ENCODE assay signal across 32 cellular contexts in genomic region chr12:20863056-20863455, GRCh38. TPM values are rescaled to one million over a fixed set of nuclear protein-coding genes. Genes with fewer than 3 reads are reported as not detected.
"Had no signal": no experiment of that assay in that cellular context is flagged by ENCODE, and none has a peak within 500 bp of the region (broad histone marks: within the 10 kb centered on the region; RNA-seq: fewer than 3 reads in every experiment).

No MANE protein-coding gene starts in this region.

- H3K36me3 Mint-ChIP-seq: natural killer cell had no signal

- H3K27ac ChIP-seq: colonic mucosa, esophagus muscularis mucosa, foreskin keratinocyte, gastroesophageal sphincter, heart left ventricle, hepatocyte, lower lobe of right lung, neutrophil, pancreas, right lobe of liver, suprapubic skin, transverse colon had no signal

- H3K4me1 Mint-ChIP-seq: natural killer cell; stimulated activated naive CD8-positive, alpha-beta T cell treated with anti-CD3 and anti-CD28 coated beads, Interleukin-15, amount 100 ng/mL, for 72 hours had no signal

- H2AFZ ChIP-seq: hepatocyte had no signal

- ATAC-seq: foreskin keratinocyte; gastroesophageal sphincter; heart left ventricle; left ventricle myocardium superior; lower lobe of right lung; natural killer cell; pancreas; right lobe of liver; stimulated activated naive CD8-positive, alpha-beta T cell treated with anti-CD3 and anti-CD28 coated beads, Interleukin-15, amount 100 ng/mL, for 72 hours had no signal

- H3K79me2 ChIP-seq: hepatocyte had no signal

- H3K36me3 ChIP-seq: colonic mucosa, esophagus muscularis mucosa, gastroesophageal sphincter, heart left ventricle, lower lobe of right lung, neutrophil, pancreas, suprapubic skin, transverse colon had no signal

- H3K27me3 Mint-ChIP-seq: dendritic cell treated with granulocyte-macrophage colony-stimulating factor and Interleukin-4, amounts not matched to agents 40 ng/mL and 50 ng/mL, for 4 days; stimulated activated naive CD8-positive, alpha-beta T cell treated with anti-CD3 and anti-CD28 coated beads, Interleukin-15, amount 100 ng/mL, for 72 hours had no signal

- H3K9me3 ChIP-seq: colonic mucosa, esophagus muscularis mucosa, gastroesophageal sphincter, heart left ventricle, lower lobe of right lung, neutrophil, pancreas, right lobe of liver, suprapubic skin, transverse colon had no signal

- H3K4me3 ChIP-seq: colonic mucosa, esophagus muscularis mucosa, gastroesophageal sphincter, heart left ventricle, hepatocyte, lower lobe of right lung, pancreas, right lobe of liver, smooth muscle cell, suprapubic skin, transverse colon had no signal

- H3K27ac Mint-ChIP-seq: dendritic cell treated with granulocyte-macrophage colony-stimulating factor and Interleukin-4, amounts not matched to agents 40 ng/mL and 50 ng/mL, for 4 days; natural killer cell; stimulated activated naive CD8-positive, alpha-beta T cell treated with anti-CD3 and anti-CD28 coated beads, Interleukin-15, amount 100 ng/mL, for 72 hours had no signal

- H3K27me3 ChIP-seq: colonic mucosa, esophagus muscularis mucosa, foreskin keratinocyte, gastroesophageal sphincter, heart left ventricle, hepatocyte, neutrophil, pancreas, right lobe of liver, suprapubic skin, transverse colon had no signal

- H3K4me1 ChIP-seq: colonic mucosa, esophagus muscularis mucosa, foreskin keratinocyte, gastroesophageal sphincter, heart left ventricle, lower lobe of right lung, pancreas, right lobe of liver, suprapubic skin, transverse colon had no signal

- DNase-seq: colonic mucosa; effector CD8-positive, alpha-beta T cell; foreskin keratinocyte; heart left ventricle; left ventricle myocardium superior; lower lobe of right lung; natural killer cell; pancreas; right lobe of liver; stimulated activated CD4-positive, alpha-beta T cell treated with anti-CD3 and anti-CD28 coated beads, Interleukin-12 subunit alpha, Interleukin-12 subunit beta, amount 100 ng/mL, for 4 hours; stimulated activated CD4-positive, alpha-beta T cell treated with anti-CD3 and anti-CD28 coated beads, Interleukin-1b, Interleukin-23, amount 100 ng/mL, for 48 hours; stimulated activated CD4-positive, alpha-beta T cell treated with anti-CD3 and anti-CD28 coated beads, Interleukin-4, amount 100 ng/mL, for 1 hour; stimulated activated CD8-positive, alpha-beta memory T cell treated with anti-CD3 and anti-CD28 coated beads, Interleukin-4, amount 100 ng/mL, for 48 hours; stimulated activated naive CD4-positive, alpha-beta T cell; stimulated activated naive CD8-positive, alpha-beta T cell treated with anti-CD3 and anti-CD28 coated beads, Interleukin-15, amount 100 ng/mL, for 72 hours; transverse colon had no signal

- H3K4me2 ChIP-seq: hepatocyte, smooth muscle cell had no signal

- H3K4me3 Mint-ChIP-seq: dendritic cell treated with granulocyte-macrophage colony-stimulating factor and Interleukin-4, amounts not matched to agents 40 ng/mL and 50 ng/mL, for 4 days; natural killer cell; stimulated activated naive CD8-positive, alpha-beta T cell treated with anti-CD3 and anti-CD28 coated beads, Interleukin-15, amount 100 ng/mL, for 72 hours had no signal

RNA-seq across cellular contexts. Expression of gene SLCO1B3, which starts 52.6 kb away (rescaled TPM):
- total RNA-seq: chondrocyte, endothelial cell of umbilical vein, epithelial cell of proximal tubule, fibroblast of lung, foreskin keratinocyte, left ventricle myocardium superior, lower lobe of right lung, mononuclear cell, natural killer cell, pancreas, posterior vena cava, smooth muscle cell, suprapubic skin, urinary bladder had no signal
- polyA plus RNA-seq: endothelial cell of umbilical vein, fibroblast of lung, foreskin keratinocyte, heart left ventricle, keratinocyte, neural cell, smooth muscle cell, urinary bladder had no signal
